1 cellular context compared by ENCODE assay signal in genomic region chr4:174256277-174256713, GRCh38.
TF ChIP-seq lines count a peak whose summit lies in the region.

No MANE protein-coding gene starts in this region.

TF ChIP-seq in SK-N-SH, 30 proteins besides CTCF, POLR2A, EP300 and RAD21 (continued from another document):
- TF ChIP-seq PBX3 (IDR thresholded peaks at IDR 0.05) (peak; percentile 59), USF1 (IDR thresholded peaks at IDR 0.05; ENCODE audit: borderline replicate concordance, low read depth) (no peak), TEAD4 (IDR thresholded peaks at IDR 0.05; ENCODE audit: borderline replicate concordance, insufficient read depth) (no peak)
